Comparison of ENCODE assay signal across 18 cellular contexts in genomic region chr15:71581406-71581930, GRCh38.
DNase-seq lines count a peak whose midpoint lies in the region; TF ChIP-seq lines count a peak whose summit lies in the region.
"Had no signal": no experiment of that assay in that cellular context is flagged by ENCODE, and none has a peak within 500 bp of the region (broad histone marks: within the 10 kb centered on the region; RNA-seq: fewer than 3 reads in every experiment).

No MANE protein-coding gene starts in this region.

- WGBS in GM23248 (ENCODE audit: low coverage in 1 of 2, low lambda C conversion rate in 2 of 2, missing lambda C conversion rate in 2 of 2), 2 experiments = 31 to 41% methylated on average over 2 of the region's 2 CpGs

- H3K27ac ChIP-seq in GM23248 = no peak overlapping the region

- in situ Hi-C loops in GM23248 (cut with MboI) = no loop called here

- peaks cover 10% of the 10 kb centered on the region for H3K4me1 ChIP-seq in GM23248 (ENCODE audit: insufficient read depth)
- H3K4me1 ChIP-seq: BE2C, HAP-1 had no signal

- TF ChIP-seq CTCF in choroid plexus epithelial cell (conservative IDR thresholded peaks at IDR 0.05; ENCODE audit: low read depth, low read length) (no peak), fibroblast of the aortic adventitia (IDR thresholded peaks at IDR 0.05; ENCODE audit: insufficient read depth, low read length) (no peak)

- H3K9me2 ChIP-seq in GM23248 (ENCODE audit: insufficient read depth) = no peaks in the 10 kb centered on the region

- no peak overlapping the region for H2AFZ ChIP-seq in GM23248

- H4K20me1 ChIP-seq in GM23248 (ENCODE audit: insufficient read depth) = no peaks in the 10 kb centered on the region

- peaks cover 10% of the 10 kb centered on the region; the same call in 1 of the 2 replicates for H3F3A ChIP-seq in GM23248 (ENCODE audit: insufficient read depth)

- peaks cover 7% of the 10 kb centered on the region for H3K9me3 ChIP-seq in GM23248 (ENCODE audit: low read depth)
- H3K9me3 ChIP-seq: BE2C had no signal

- H3K9ac ChIP-seq in GM23248 = no peak overlapping the region

- H3K4me2 ChIP-seq in GM23248 (ENCODE audit: unreplicated experiment) = no peak overlapping the region

- no peaks in the 10 kb centered on the region for H3K27me3 ChIP-seq in GM23248 (replicated peaks; ENCODE audit: insufficient read depth)

- H3K36me3 ChIP-seq in GM23248 (ENCODE audit: low read depth) = no peaks in the 10 kb centered on the region; the same call in 1 of the 2 replicates
- H3K36me3 ChIP-seq: BE2C, HAP-1 had no signal

- H3K4me3 ChIP-seq in GM23248 (no peak overlapping the region), choroid plexus epithelial cell (ENCODE audit: low read depth, low read length) (no peak overlapping the region), fibroblast of the aortic adventitia (ENCODE audit: low read depth, low read length) (no peak overlapping the region)
- H3K4me3 ChIP-seq: GM12878, HAP-1, K562 had no signal

- peaks cover 10% of the 10 kb centered on the region; the same call in 1 of the 2 replicates for H3K79me2 ChIP-seq in GM23248 (ENCODE audit: insufficient read depth)

- peak; percentile 23 for DNase-seq in GM23248
- peak; percentile 31 for DNase-seq in choroid plexus epithelial cell (ENCODE audit: low read depth)
- DNase-seq in fibroblast of the aortic adventitia (ENCODE audit: low read depth) = peak; percentile 19
- DNase-seq in amygdala (lab: John Stamatoyannopoulos, UW) = no peak
- DNase-seq in HUDEP-2 (lab: John Stamatoyannopoulos, UW; ENCODE audit: unreplicated experiment in 76 of 76) = no peak
- no peak for DNase-seq in HT-29 (ENCODE audit: low spot score)
- DNase-seq: BE2C; C1 segment of cervical spinal cord; CD4-positive, CD25-positive, alpha-beta regulatory T cell; CD8-positive, alpha-beta memory T cell; COR-L47; DMS 273 treated with DMSO at 0.1 percent for 48 hours; DMS53; DND-41; EL had no signal

Comparison
In these comparisons a context has a peak if more than half of its experiments do, and no peak if none do; other contexts are left out.
1. DNase-seq: peak in GM23248 (single experiment), choroid plexus epithelial cell (single experiment) and fibroblast of the aortic adventitia (single experiment); none in amygdala (0 of 56), HUDEP-2 (0 of 76) and HT-29 (single experiment).